In the genomic region with DNA sequence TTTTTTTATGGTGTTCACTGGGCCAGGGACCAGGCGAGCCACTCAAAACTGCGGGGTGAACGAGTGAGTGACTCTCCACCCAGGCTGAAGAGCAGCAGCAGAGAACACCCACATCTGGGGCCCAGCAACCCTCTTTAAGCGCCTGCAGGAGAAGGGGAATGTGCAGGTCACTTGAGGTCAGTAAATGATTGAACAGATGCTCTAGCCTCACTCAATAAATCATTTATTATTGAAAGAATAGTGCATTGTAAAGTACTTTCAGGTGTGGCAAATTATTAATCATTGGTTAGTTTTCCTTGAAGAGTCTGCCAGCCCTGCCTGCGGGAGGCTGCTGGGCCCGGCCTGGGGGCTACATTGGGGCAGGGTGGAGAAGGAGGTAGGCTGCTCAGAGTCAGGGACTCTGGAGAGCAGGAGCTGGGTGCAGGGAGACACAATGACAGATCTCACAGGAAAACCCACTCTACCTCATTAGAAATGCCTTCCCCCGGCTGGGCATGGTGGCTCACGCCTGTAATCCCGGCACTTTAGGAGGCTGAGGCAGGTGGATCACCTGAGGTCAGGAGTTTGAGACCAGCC, we compare ENCODE assay signal across 10 cellular contexts. TPM values are rescaled to one million over a fixed set of nuclear protein-coding genes. Genes with fewer than 3 reads are reported as not detected.
DNase-seq lines count a peak whose midpoint lies in the region; ATAC-seq and TF ChIP-seq lines count a peak whose summit lies in the region.
"Had no signal": no experiment of that assay in that cellular context is flagged by ENCODE, and none has a peak within 500 bp of the region (broad histone marks: within the 10 kb centered on the region; RNA-seq: fewer than 3 reads in every experiment).

No MANE protein-coding gene starts in this region.

- no peaks in the 10 kb centered on the region for H3K27me3 ChIP-seq in body of pancreas

- H3K9me3 ChIP-seq in body of pancreas: no peaks in the 10 kb centered on the region

- intact Hi-C loops in body of pancreas (cut with DNase I): no loop called here

- WGBS in body of pancreas, 2 donors: 66 to 72% methylated on average over 9 of the region's 9 CpGs

- DNase-seq in Caki2 (ENCODE audit: low read depth) (peak; percentile 86), body of pancreas (no peak), NCI-H187 treated with DMSO at 0.1 percent for 48 hours (lab: John Stamatoyannopoulos, UW) (no peak), NCI-H2227 (lab: John Stamatoyannopoulos, UW; ENCODE audit: unreplicated experiment) (no peak)
- DNase-seq in stimulated activated CD4-positive, alpha-beta T cell treated with anti-CD3 and anti-CD28 coated beads, Interleukin-1b, Interleukin-23, amount 100 ng/mL, for 48 hours: no peak
- DNase-seq: effector CD4-positive, alpha-beta T cell; NCI-H1930 had no signal

- H3K36me3 ChIP-seq in body of pancreas (replicated peaks in 1 of 2; ENCODE audit: insufficient read depth in 1 of 2, low read depth in 2 of 2): no peaks in the 10 kb centered on the region

- H3K4me3 ChIP-seq in body of pancreas: no peak overlapping the region

- TF ChIP-seq POLR2A in body of pancreas (IDR thresholded peaks at IDR 0.05): no peak

- in situ Hi-C loops in Caki2 (cut with HindIII; ENCODE audit: low pct_unique_long_range_greater_than_20kb, low sequenced_read_pairs): no loop called here

- peaks cover 11% of the 10 kb centered on the region for H3K4me1 ChIP-seq in body of pancreas

- ATAC-seq in GM19467 (IDR thresholded peaks at IDR 0.05; ENCODE audit: unreplicated experiment): peak; percentile 68
- ATAC-seq in HG03064 (IDR thresholded peaks at IDR 0.05; ENCODE audit: low read depth, unreplicated experiment): peak; percentile 40
- peak; percentile 73 for ATAC-seq in body of pancreas
- no peak for ATAC-seq in HG02571 (IDR thresholded peaks at IDR 0.05; ENCODE audit: unreplicated experiment)

- TF ChIP-seq CTCF in body of pancreas (IDR thresholded peaks at IDR 0.05): no peak

- peak overlapping the region in 2 of 4 donors; percentile 59 to 66 for H3K27ac ChIP-seq in body of pancreas

RNA-seq across cellular contexts. Expression of a gene that starts 42.5 kb away (rescaled TPM):
- 14.4 and 21.6 TPM in 2 replicates for total RNA-seq in Caki2 (2014; rRNA removed; shearing (Covaris generic); ENCODE audit: low replicate concordance)
- total RNA-seq in body of pancreas: 1 to 10 TPM; 5.4 to 6.6 TPM
